1 cellular context compared by ENCODE assay signal in the genomic region with DNA sequence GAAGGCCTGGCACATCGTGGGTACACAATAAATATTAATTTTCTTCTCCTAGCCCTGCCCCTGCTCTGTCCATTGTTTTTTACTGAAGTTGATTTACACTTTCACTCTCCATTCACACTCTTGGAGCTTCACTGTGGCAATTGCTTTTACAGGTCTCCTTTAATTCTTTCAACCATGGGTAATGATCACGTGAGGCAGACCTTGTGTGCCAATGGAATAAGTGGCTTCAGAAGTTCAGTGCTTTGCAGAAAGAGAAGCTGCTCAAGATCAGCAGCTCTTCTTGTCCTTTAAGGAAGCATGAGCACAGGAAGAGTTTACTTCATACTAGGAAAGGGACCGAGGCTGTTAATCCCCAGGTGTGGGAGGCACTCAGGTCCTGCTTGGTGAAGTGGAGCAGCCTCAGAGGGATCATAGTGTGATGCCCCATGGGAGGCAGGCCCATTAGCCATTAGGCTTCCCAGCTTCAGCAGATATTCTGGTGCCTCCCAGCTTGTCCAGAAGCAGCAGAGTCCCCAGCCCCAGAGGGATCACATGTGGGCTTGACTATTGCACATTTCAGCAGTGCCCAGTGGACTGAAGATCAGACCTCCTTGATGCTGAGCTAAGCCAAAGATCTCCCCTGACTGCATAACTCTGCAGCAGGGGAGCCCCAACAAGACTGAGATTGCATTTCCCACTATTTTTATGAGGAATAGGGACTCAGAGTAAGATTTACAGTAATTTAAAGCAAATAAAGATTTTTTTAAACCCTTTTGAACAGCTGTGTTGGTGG.
TF ChIP-seq lines count a peak whose summit lies in the region.

No MANE protein-coding gene starts in this region.

TF ChIP-seq in GM23338, 12 proteins besides CTCF, POLR2A, EP300 and RAD21 (continued from another document):
- TF ChIP-seq, protein P1, sequence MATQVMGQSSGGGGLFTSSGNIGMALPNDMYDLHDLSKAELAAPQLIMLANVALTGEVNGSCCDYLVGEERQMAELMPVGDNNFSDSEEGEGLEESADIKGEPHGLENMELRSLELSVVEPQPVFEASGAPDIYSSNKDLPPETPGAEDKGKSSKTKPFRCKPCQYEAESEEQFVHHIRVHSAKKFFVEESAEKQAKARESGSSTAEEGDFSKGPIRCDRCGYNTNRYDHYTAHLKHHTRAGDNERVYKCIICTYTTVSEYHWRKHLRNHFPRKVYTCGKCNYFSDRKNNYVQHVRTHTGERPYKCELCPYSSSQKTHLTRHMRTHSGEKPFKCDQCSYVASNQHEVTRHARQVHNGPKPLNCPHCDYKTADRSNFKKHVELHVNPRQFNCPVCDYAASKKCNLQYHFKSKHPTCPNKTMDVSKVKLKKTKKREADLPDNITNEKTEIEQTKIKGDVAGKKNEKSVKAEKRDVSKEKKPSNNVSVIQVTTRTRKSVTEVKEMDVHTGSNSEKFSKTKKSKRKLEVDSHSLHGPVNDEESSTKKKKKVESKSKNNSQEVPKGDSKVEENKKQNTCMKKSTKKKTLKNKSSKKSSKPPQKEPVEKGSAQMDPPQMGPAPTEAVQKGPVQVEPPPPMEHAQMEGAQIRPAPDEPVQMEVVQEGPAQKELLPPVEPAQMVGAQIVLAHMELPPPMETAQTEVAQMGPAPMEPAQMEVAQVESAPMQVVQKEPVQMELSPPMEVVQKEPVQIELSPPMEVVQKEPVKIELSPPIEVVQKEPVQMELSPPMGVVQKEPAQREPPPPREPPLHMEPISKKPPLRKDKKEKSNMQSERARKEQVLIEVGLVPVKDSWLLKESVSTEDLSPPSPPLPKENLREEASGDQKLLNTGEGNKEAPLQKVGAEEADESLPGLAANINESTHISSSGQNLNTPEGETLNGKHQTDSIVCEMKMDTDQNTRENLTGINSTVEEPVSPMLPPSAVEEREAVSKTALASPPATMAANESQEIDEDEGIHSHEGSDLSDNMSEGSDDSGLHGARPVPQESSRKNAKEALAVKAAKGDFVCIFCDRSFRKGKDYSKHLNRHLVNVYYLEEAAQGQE (IDR thresholded peaks at IDR 0.05; ENCODE audit: unreplicated experiment), result no peak
- no peak for TF ChIP-seq EZH2 (IDR thresholded peaks at IDR 0.05; ENCODE audit: low read depth, unreplicated experiment)
- no peak for TF ChIP-seq JUNB (IDR thresholded peaks at IDR 0.05; ENCODE audit: unreplicated experiment)
